Comparison of ENCODE assay signal across 18 cellular contexts in the genomic region with DNA sequence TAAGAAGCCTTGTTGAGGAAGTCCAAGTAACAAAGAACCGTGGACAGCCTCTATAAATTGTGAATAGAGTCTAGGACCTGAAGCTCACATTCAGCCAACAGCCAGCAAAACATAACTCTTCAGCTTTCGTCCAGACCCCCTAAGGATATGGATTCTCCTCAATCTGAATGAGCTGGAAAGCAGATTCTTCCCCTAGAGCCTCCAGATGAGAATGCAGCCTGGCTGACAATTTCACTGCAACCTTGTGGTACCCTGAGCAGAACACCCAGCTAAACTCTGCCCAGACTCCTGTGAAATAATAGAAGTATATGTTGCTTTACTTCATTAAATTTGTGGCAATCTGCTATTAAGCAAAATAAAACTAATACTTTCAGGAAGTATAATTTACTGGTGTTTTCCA.
DNase-seq lines count a peak whose midpoint lies in the region; ATAC-seq, FAIRE-seq and TF ChIP-seq lines count a peak whose summit lies in the region.
"Had no signal": no experiment of that assay in that cellular context is flagged by ENCODE, and none has a peak within 500 bp of the region (broad histone marks: within the 10 kb centered on the region; RNA-seq: fewer than 3 reads in every experiment).

No MANE protein-coding gene starts in this region.

- in situ Hi-C loops in SK-MEL-5 (cut with HindIII; ENCODE audit: low pct_unique_long_range_greater_than_20kb, low sequenced_read_pairs), result no loop called here

- peaks cover 3 to 5% of the 10 kb centered on the region in 2 donors for H3K9me3 Mint-ChIP-seq in activated T-cell treated with anti-CD3 and anti-CD28 coated beads, Interleukin-2, amount 50 U/mL, for 72 hours

- no peaks in the 10 kb centered on the region for H3K27me3 Mint-ChIP-seq in activated T-cell treated with anti-CD3 and anti-CD28 coated beads, Interleukin-2, amount 50 U/mL, for 72 hours (ENCODE audit: low read depth)

- no peak for FAIRE-seq in GM19239 (lab: Jason Lieb, UNC)
- FAIRE-seq: GM12878, GM18507, RCC 7860 had no signal

- no peak overlapping the region for H3K4me3 ChIP-seq in retinal pigment epithelial cell (ENCODE audit: low read length)
- H3K4me3 ChIP-seq: GM12878 had no signal

- H3K36me3 Mint-ChIP-seq in activated T-cell treated with anti-CD3 and anti-CD28 coated beads, Interleukin-2, amount 50 U/mL, for 72 hours (ENCODE audit: insufficient read depth in 2 of 2), result peaks cover 0 to 2% of the 10 kb centered on the region in 2 donors
- H3K36me3 Mint-ChIP-seq: CD14-positive monocyte had no signal

- H3K4me1 Mint-ChIP-seq in activated T-cell treated with anti-CD3 and anti-CD28 coated beads, Interleukin-2, amount 50 U/mL, for 72 hours (ENCODE audit: low read depth), result no peaks in the 10 kb centered on the region

- no peak overlapping the region for H3K4me3 Mint-ChIP-seq in activated T-cell treated with anti-CD3 and anti-CD28 coated beads, Interleukin-2, amount 50 U/mL, for 72 hours
- H3K4me3 Mint-ChIP-seq: CD14-positive monocyte had no signal

- no peak overlapping the region for H3K27ac Mint-ChIP-seq in activated T-cell treated with anti-CD3 and anti-CD28 coated beads, Interleukin-2, amount 50 U/mL, for 72 hours
- H3K27ac Mint-ChIP-seq: CD14-positive monocyte had no signal

- TF ChIP-seq CTCF in retinal pigment epithelial cell (conservative IDR thresholded peaks at IDR 0.05; ENCODE audit: low read depth, low read length), result peak; percentile 11

- DNase-seq in NCI-H82 (lab: John Stamatoyannopoulos, UW) (peak; percentile 45), NCI-H82 treated with DMSO at 0.1 percent for 48 hours (lab: John Stamatoyannopoulos, UW; ENCODE audit: unreplicated experiment) (no peak), SK-MEL-5 (ENCODE audit: low read depth, low spot score) (peak; percentile 24), iPS DF 4.7 (ENCODE audit: extremely low read depth, low spot score) (peak; percentile 16), retinal pigment epithelial cell (ENCODE audit: low read depth) (no peak), GM19239 (ENCODE audit: insufficient read length, low spot score) (no peak), anterior cingulate cortex (lab: John Stamatoyannopoulos, UW) (no peak)
- no peak for DNase-seq in activated T-cell treated with anti-CD3 and anti-CD28 coated beads, Interleukin-2, amount 50 U/mL, for 72 hours
- DNase-seq: 8988T, KBM-7, NCI-H1048, NCI-H1694, NCI-H2107, SHP77 had no signal

- ATAC-seq in activated T-cell treated with anti-CD3 and anti-CD28 coated beads, Interleukin-2, amount 50 U/mL, for 72 hours (replicated peaks in 1 of 2), result no peak
- ATAC-seq: GM12878 had no signal

Comparison
In these comparisons a context has a peak if more than half of its experiments do, and no peak if none do; other contexts are left out.
1. DNase-seq: peak in NCI-H82 (single experiment), SK-MEL-5 (single experiment) and iPS DF 4.7 (single experiment); none in NCI-H82 treated with DMSO at 0.1 percent for 48 hours (single experiment), retinal pigment epithelial cell (single experiment), GM19239 (single experiment), anterior cingulate cortex (0 of 58) and activated T-cell treated with anti-CD3 and anti-CD28 coated beads, Interleukin-2, amount 50 U/mL, for 72 hours (0 of 2).